1 cellular context compared by ENCODE assay signal in the genomic region with DNA sequence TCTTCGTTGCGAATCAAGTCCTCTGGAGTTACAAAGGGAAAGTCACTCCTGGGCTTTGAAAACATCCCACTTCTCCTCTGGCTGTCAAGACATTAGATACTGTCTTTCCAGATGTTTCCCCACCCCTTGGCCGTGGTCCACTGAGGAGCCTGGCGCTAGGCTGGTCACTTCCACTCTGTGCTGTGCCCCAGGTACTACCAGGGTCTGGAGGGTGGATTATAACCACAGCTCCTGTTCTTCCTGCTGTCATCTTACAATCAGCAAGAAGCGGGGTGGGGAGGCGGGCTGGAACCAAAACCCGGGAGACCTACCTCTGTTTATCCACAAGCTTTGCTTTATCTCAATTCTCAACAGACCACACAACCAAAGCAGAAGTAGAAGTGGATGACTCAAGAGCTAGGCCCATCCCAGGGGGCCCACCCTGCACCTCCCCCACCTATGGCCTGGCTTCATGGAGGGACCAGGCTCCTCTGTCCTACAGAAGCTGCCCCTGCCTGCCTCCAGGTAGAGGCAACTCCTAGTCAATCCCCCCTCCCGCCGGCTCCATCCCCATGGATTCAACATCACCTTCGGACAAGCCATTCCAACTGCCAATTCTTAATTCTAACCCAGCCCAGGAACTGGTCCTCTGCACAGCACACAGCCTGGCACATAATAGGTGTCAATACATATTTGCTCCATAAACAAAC.
TF ChIP-seq lines count a peak whose summit lies in the region.

No MANE protein-coding gene starts in this region.

TF ChIP-seq in IMR-90, 13 proteins besides CTCF, POLR2A, EP300 and RAD21:
- TF ChIP-seq NFE2L2 (IDR thresholded peaks at IDR 0.05; ENCODE audit: low read depth, low read length) (no peak), MAFK (IDR thresholded peaks at IDR 0.05; ENCODE audit: low read depth, low read length) (no peak), MAZ (IDR thresholded peaks at IDR 0.05; ENCODE audit: borderline replicate concordance, low read depth, low read length) (no peak), RFX5 (IDR thresholded peaks at IDR 0.05; ENCODE audit: low read depth, low read length) (no peak)
